ENCODE assay signal across 8 cellular contexts in genomic region chr16:2156025-2156848, GRCh38. TPM values are rescaled to one million over a fixed set of nuclear protein-coding genes. Genes with fewer than 3 reads are reported as not detected.
DNase-seq lines count a peak whose midpoint lies in the region; ATAC-seq, FAIRE-seq and TF ChIP-seq lines count a peak whose summit lies in the region.

No MANE protein-coding gene starts in this region.

- H3K4me3 ChIP-seq in GM12878 (peak overlapping the region; percentile 99), suprapubic skin (peak overlapping the region; percentile 72)

- H3K9me3 ChIP-seq in GM12878 (replicated peaks; ENCODE audit: control insufficient read depth, insufficient read depth, low read length) (no peaks in the 10 kb centered on the region), suprapubic skin (no peaks in the 10 kb centered on the region)

- in situ Hi-C loops in GM12878 (cut with MboI) = no loop called here

- H3K36me3 ChIP-seq in GM12878 (ENCODE audit: control insufficient read depth in 2 of 2, insufficient read depth in 2 of 2, low read length in 1 of 2) (peaks cover 0 to 20% of the 10 kb centered on the region in 2 experiments; a peak in 2 of 4 replicates), suprapubic skin (no peaks in the 10 kb centered on the region)

- BruUV-seq in GM12878 (replicated peaks; lab: Mats Ljungman, UMichigan) = no TSS peak

- H2AFZ ChIP-seq in GM12878 (ENCODE audit: control insufficient read depth, low read depth, low read length) = no peak overlapping the region

- no peaks in the 10 kb centered on the region for H3K27me3 ChIP-seq in GM12878 (replicated peaks in 1 of 2; ENCODE audit: control insufficient read depth in 2 of 2, insufficient read depth in 2 of 2, low read length in 1 of 2)
- H3K27me3 ChIP-seq in suprapubic skin = no peaks in the 10 kb centered on the region

- no peak for FAIRE-seq in GM12878 (lab: Jason Lieb, UNC)

- CTCF ChIA-PET in GM12878 (lab: Yijun Ruan, JAX) = interaction anchor here (0.9 to 2.4 kb wide), 5 partner anchors 15 to 750 kb away, joined by 3 to 24 read pairs (median 6); partner anchors contain the start of gene PKD1

- peaks cover 9% of the 10 kb centered on the region; the same call in 1 of the 2 replicates for H4K20me1 ChIP-seq in GM12878 (ENCODE audit: control insufficient read depth, insufficient read depth)

- no peak for TF ChIP-seq CTCF in GM12878 (IDR thresholded peaks at IDR 0.05 in 2 of 3, conservative IDR thresholded peaks at IDR 0.05 in 1 of 3; ENCODE audit: control insufficient read depth in 2 of 3, extremely low read depth in 1 of 3, insufficient read depth in 1 of 3, low read depth in 3 of 3, low read length in 3 of 3)
- TF ChIP-seq CTCF in suprapubic skin (IDR thresholded peaks at IDR 0.05) = no peak

- H3K9ac ChIP-seq in GM12878 (ENCODE audit: control insufficient read depth, insufficient read depth, low read length) = peak overlapping the region; percentile 87

- intact Hi-C loops in GM12878 (cut with micrococcal nuclease; ENCODE audit: unreplicated experiment) = loop anchor here (5.0 kb wide), 1 partner anchor 106 kb away; no protein-coding TSS in a partner anchor

- DNase-seq in ELF-1 (ENCODE audit: low read depth, low spot score) (peak; percentile 59), NAMALWA (ENCODE audit: low spot score) (peak; percentile 48), GM12878 (ENCODE audit: low read depth, low spot score) (no peak), left kidney (ENCODE audit: low read depth, low spot score) (peak; percentile 53), suprapubic skin (ENCODE audit: low spot score in 2 of 2) (no peak), midbrain (lab: John Stamatoyannopoulos, UW) (no peak), SW 1271 (lab: John Stamatoyannopoulos, UW) (no peak), Ammon's horn (ENCODE audit: low spot score) (no peak)

- H3K79me2 ChIP-seq in GM12878 (ENCODE audit: control insufficient read depth, insufficient read depth, low read length) = peaks cover 81% of the 10 kb centered on the region

- TF ChIP-seq RAD21 in GM12878 (IDR thresholded peaks at IDR 0.05; ENCODE audit: insufficient read depth, low read depth, low read length) = no peak

- POLR2A ChIA-PET in GM12878 (lab: Charles Lee) = interaction anchor here (0.5 to 2.4 kb wide), 16 partner anchors 9 to 376 kb away, joined by 3 to 16 read pairs (median 6); partner anchors contain the start of genes ATP6V0C, ECI1, NTHL1 and PGP

- WGBS in GM12878 (ENCODE audit: insufficient coverage, insufficient replicate concordance, low lambda C conversion rate, missing lambda C conversion rate) = 2% methylated on average over 31 of the region's 41 CpGs
- 9% methylated on average over 15 of the region's 41 CpGs for WGBS in suprapubic skin

- RAD21 ChIA-PET in GM12878 (lab: Charles Lee; ENCODE audit: unreplicated experiment) = interaction anchor here (0.8 to 2.3 kb wide), 10 partner anchors 16 to 274 kb away, joined by 3 to 14 read pairs (median 4); partner anchors contain the start of genes ECI1, MSRB1, NTHL1 and PGP

- TF ChIP-seq EP300 in GM12878 (IDR thresholded peaks at IDR 0.05; ENCODE audit: borderline replicate concordance in 1 of 2, control insufficient read depth in 1 of 2, low read depth in 2 of 2, low read length in 2 of 2) (no peak), suprapubic skin (IDR thresholded peaks at IDR 0.05) (no peak)

- H3K4me1 ChIP-seq in GM12878 (ENCODE audit: control insufficient read depth, insufficient read depth, low read length) = peaks cover 43% of the 10 kb centered on the region
- H3K4me1 ChIP-seq in suprapubic skin = peaks cover 86% of the 10 kb centered on the region

- H3K4me2 ChIP-seq in GM12878 (ENCODE audit: control insufficient read depth, insufficient read depth) = peak overlapping the region; percentile 89

- SMC1A ChIA-PET in GM12878 (lab: Charles Lee; ENCODE audit: uncharacterized antibody, unreplicated experiment) = interaction anchor here (0.7 to 1.8 kb wide), 6 partner anchors 10 to 374 kb away, joined by 3 to 6 read pairs (median 4); partner anchors contain the start of genes NUBP2, PKD1 and SPSB3

- no peak for ATAC-seq in GM12878

- no peak for TF ChIP-seq POLR2A in GM12878 (IDR thresholded peaks at IDR 0.05; ENCODE audit: low read depth, low read length)
- no peak for TF ChIP-seq POLR2A in suprapubic skin (IDR thresholded peaks at IDR 0.05)

- H3K27ac ChIP-seq in GM12878 (ENCODE audit: control insufficient read depth, insufficient read depth) (peak overlapping the region; percentile 66), suprapubic skin (peak overlapping the region; percentile 91)

RNA-seq across cellular contexts. Expression of gene TRAF7, which starts 0.7 kb away (rescaled TPM):
- 33.4 and 41.2 TPM in 2 replicates for total RNA-seq in GM12878 (2013; cell fraction: nucleolus; rRNA removed)
- total RNA-seq in GM12878 (2014; rRNA removed) (36.9 and 44.6 TPM in 2 replicates), GM12878 (2014; rRNA removed; fragmentation: Illumina TruSeq; extraction: Trizol) (23.2 and 26.3 TPM in 2 replicates), GM12878 (2021) (82.6 and 87.0 TPM in 2 replicates), suprapubic skin (10 to 100 TPM; 53.4 to 74.7 (median 66.5) TPM)
- polyA plus RNA-seq in GM12878 (2011; ENCODE audit: low read depth) = 11.8 TPM
- polyA plus RNA-seq in GM12878 (2011; rRNA removed) (23.5 and 46.7 TPM in 2 replicates), GM12878 (2014; fragmentation: Illumina TruSeq; extraction: Trizol) (16.8 and 19.4 TPM in 2 replicates), GM12878 (2014; fragmentation: Nextera tagmentation; extraction: Ambion mirVana) (1 to 10 TPM in 1 of 2 experiments, under 1 TPM in 1; 0.61 to 2.1 TPM), GM12878 (2014; rRNA removed) (44.4 and 50.3 TPM in 2 replicates), GM12878 (2016; fragmentation: Nextera tagmentation; extraction: Ambion mirVana) (10 to 100 TPM; 29.8 to 30.2 TPM)
- 48.3 and 60.3 TPM in 2 replicates for polyA plus RNA-seq in GM12878 (2011; cell fraction: cytosol; rRNA removed)
- 88.1 and 100 TPM in 2 replicates for polyA plus RNA-seq in GM12878 (2011; cell fraction: nucleus; rRNA removed)
- 45.3 and 53.5 TPM in 2 replicates for polyA plus RNA-seq in GM12878 (2012)
- polyA minus RNA-seq in GM12878 (2011; rRNA and poly(A)+ RNA removed) = 41.1 and 76.7 TPM in 2 replicates
- 32.6 and 44.1 TPM in 2 replicates for polyA minus RNA-seq in GM12878 (2011; cell fraction: cytosol; rRNA and poly(A)+ RNA removed)
- 15.0 and 24.1 TPM in 2 replicates for polyA minus RNA-seq in GM12878 (2011; cell fraction: nucleus; rRNA and poly(A)+ RNA removed)

RNA-seq across cellular contexts. Expression of gene RAB26, which starts 7.8 kb away (rescaled TPM):
- total RNA-seq in GM12878 (2013; cell fraction: nucleolus; rRNA removed) = not detected in 2 replicates
- total RNA-seq in GM12878 (2014; rRNA removed) (0.11 and 0.51 TPM in 2 replicates), GM12878 (2014; rRNA removed; fragmentation: Illumina TruSeq; extraction: Trizol) (not detected in 2 replicates), GM12878 (2021) (0.33 and 0.53 TPM in 2 replicates), suprapubic skin (1 to 10 TPM in 3 of 4 donors, under 1 TPM in 1; 0.64 to 3.0 (median 1.4) TPM)
- 1.4 TPM for polyA plus RNA-seq in GM12878 (2011; ENCODE audit: low read depth)
- polyA plus RNA-seq in GM12878 (2011; rRNA removed) (0.89 and 1.9 TPM in 2 replicates), GM12878 (2014; fragmentation: Illumina TruSeq; extraction: Trizol) (0.21 TPM in 1 of 2 replicates, not detected in the other), GM12878 (2014; fragmentation: Nextera tagmentation; extraction: Ambion mirVana) (under 1 TPM; 0.13 to 0.27 TPM), GM12878 (2014; rRNA removed) (0.13 and 0.43 TPM in 2 replicates), GM12878 (2016; fragmentation: Nextera tagmentation; extraction: Ambion mirVana) (1 to 10 TPM; 3.7 to 4.5 TPM)
- polyA plus RNA-seq in GM12878 (2011; cell fraction: cytosol; rRNA removed) = 1.6 and 2.5 TPM in 2 replicates
- 8.3 and 9.1 TPM in 2 replicates for polyA plus RNA-seq in GM12878 (2011; cell fraction: nucleus; rRNA removed)
- 2.8 and 2.9 TPM in 2 replicates for polyA plus RNA-seq in GM12878 (2012)
- polyA minus RNA-seq in GM12878 (2011; rRNA and poly(A)+ RNA removed) = 2.3 and 3.5 TPM in 2 replicates
- polyA minus RNA-seq in GM12878 (2011; cell fraction: cytosol; rRNA and poly(A)+ RNA removed) = not detected in 2 replicates
- polyA minus RNA-seq in GM12878 (2011; cell fraction: nucleus; rRNA and poly(A)+ RNA removed) = 0.57 and 1.1 TPM in 2 replicates

RNA-seq across cellular contexts. Expression of gene PKD1, which starts 20.5 kb away (rescaled TPM):
- 160 and 186 TPM in 2 replicates for total RNA-seq in GM12878 (2013; cell fraction: nucleolus; rRNA removed)
- total RNA-seq in GM12878 (2014; rRNA removed) (19.6 and 22.9 TPM in 2 replicates), GM12878 (2014; rRNA removed; fragmentation: Illumina TruSeq; extraction: Trizol) (6.9 and 7.5 TPM in 2 replicates), GM12878 (2021) (44.9 and 62.0 TPM in 2 replicates), suprapubic skin (100 to 1,000 TPM; 209 to 446 (median 293) TPM)
- 13.4 TPM for polyA plus RNA-seq in GM12878 (2011; ENCODE audit: low read depth)
- polyA plus RNA-seq in GM12878 (2011; rRNA removed) (3.7 and 9.0 TPM in 2 replicates), GM12878 (2014; fragmentation: Illumina TruSeq; extraction: Trizol) (0.36 and 3.9 TPM in 2 replicates), GM12878 (2014; fragmentation: Nextera tagmentation; extraction: Ambion mirVana) (under 1 TPM; 0.11 to 0.35 TPM), GM12878 (2014; rRNA removed) (48.2 and 49.7 TPM in 2 replicates), GM12878 (2016; fragmentation: Nextera tagmentation; extraction: Ambion mirVana) (1 to 10 TPM; 2.9 to 5.2 TPM)
- polyA plus RNA-seq in GM12878 (2011; cell fraction: cytosol; rRNA removed) = 16.3 and 29.0 TPM in 2 replicates
- polyA plus RNA-seq in GM12878 (2011; cell fraction: nucleus; rRNA removed) = 295 and 314 TPM in 2 replicates
- 34.8 and 47.6 TPM in 2 replicates for polyA plus RNA-seq in GM12878 (2012)
- 11.8 and 40.3 TPM in 2 replicates for polyA minus RNA-seq in GM12878 (2011; rRNA and poly(A)+ RNA removed)
- polyA minus RNA-seq in GM12878 (2011; cell fraction: cytosol; rRNA and poly(A)+ RNA removed) = 17.5 and 22.7 TPM in 2 replicates
- polyA minus RNA-seq in GM12878 (2011; cell fraction: nucleus; rRNA and poly(A)+ RNA removed) = 50.4 and 84.4 TPM in 2 replicates

RNA-seq across cellular contexts. Expression of gene CASKIN1, which starts 40.2 kb away (rescaled TPM):
- 1.4 and 1.8 TPM in 2 replicates for total RNA-seq in GM12878 (2013; cell fraction: nucleolus; rRNA removed)
- total RNA-seq in GM12878 (2014; rRNA removed) = 0.05 and 0.11 TPM in 2 replicates
- not detected in 2 replicates for total RNA-seq in GM12878 (2014; rRNA removed; fragmentation: Illumina TruSeq; extraction: Trizol)
- total RNA-seq in GM12878 (2021) = 0.33 and 0.53 TPM in 2 replicates
- polyA plus RNA-seq in GM12878 (2011; ENCODE audit: low read depth) = 0.09 TPM
- polyA plus RNA-seq in GM12878 (2011; rRNA removed) = 0.03 TPM in 2 replicates
- polyA plus RNA-seq in GM12878 (2011; cell fraction: cytosol; rRNA removed) = 0.04 and 0.05 TPM in 2 replicates
- polyA plus RNA-seq in GM12878 (2011; cell fraction: nucleus; rRNA removed) = 0.91 and 1.1 TPM in 2 replicates
- 0.37 and 0.49 TPM in 2 replicates for polyA plus RNA-seq in GM12878 (2012)
- polyA plus RNA-seq in GM12878 (2014; fragmentation: Illumina TruSeq; extraction: Trizol) = not detected in 2 replicates
- under 1 TPM in 1 of 2 experiments, not detected in 1; 0.08 TPM for polyA plus RNA-seq in GM12878 (2014; fragmentation: Nextera tagmentation; extraction: Ambion mirVana)
- 0.15 and 0.32 TPM in 2 replicates for polyA plus RNA-seq in GM12878 (2014; rRNA removed)
- not detected for polyA plus RNA-seq in GM12878 (2016; fragmentation: Nextera tagmentation; extraction: Ambion mirVana)
- not detected in 2 replicates for polyA minus RNA-seq in GM12878 (2011; rRNA and poly(A)+ RNA removed)
- not detected in 2 replicates for polyA minus RNA-seq in GM12878 (2011; cell fraction: cytosol; rRNA and poly(A)+ RNA removed)
- polyA minus RNA-seq in GM12878 (2011; cell fraction: nucleus; rRNA and poly(A)+ RNA removed) = not detected in 2 replicates
- 1 to 10 TPM in 1 of 4 donors, under 1 TPM in 3; 0.49 to 1.5 (median 0.78) TPM for total RNA-seq in suprapubic skin

RNA-seq across cellular contexts. Expression of gene MLST8, which starts 49.0 kb away (rescaled TPM):
- 15.8 and 21.1 TPM in 2 replicates for total RNA-seq in GM12878 (2013; cell fraction: nucleolus; rRNA removed)
- 72.0 and 80.9 TPM in 2 replicates for total RNA-seq in GM12878 (2014; rRNA removed)
- 9.8 and 11.0 TPM in 2 replicates for total RNA-seq in GM12878 (2014; rRNA removed; fragmentation: Illumina TruSeq; extraction: Trizol)
- 73.7 and 75.4 TPM in 2 replicates for total RNA-seq in GM12878 (2021)
- polyA plus RNA-seq in GM12878 (2011; ENCODE audit: low read depth) = 18.7 TPM
- polyA plus RNA-seq in GM12878 (2011; rRNA removed) = 22.4 and 53.0 TPM in 2 replicates
- 86.9 and 147 TPM in 2 replicates for polyA plus RNA-seq in GM12878 (2011; cell fraction: cytosol; rRNA removed)
- polyA plus RNA-seq in GM12878 (2011; cell fraction: nucleus; rRNA removed) = 223 and 241 TPM in 2 replicates
- 50.5 and 56.3 TPM in 2 replicates for polyA plus RNA-seq in GM12878 (2012)
- 5.7 and 29.1 TPM in 2 replicates for polyA plus RNA-seq in GM12878 (2014; fragmentation: Illumina TruSeq; extraction: Trizol)
- polyA plus RNA-seq in GM12878 (2014; fragmentation: Nextera tagmentation; extraction: Ambion mirVana) = 1 to 10 TPM; 1.0 to 6.3 TPM
- polyA plus RNA-seq in GM12878 (2014; rRNA removed) = 114 and 124 TPM in 2 replicates
- 100 to 1,000 TPM; 111 to 114 TPM for polyA plus RNA-seq in GM12878 (2016; fragmentation: Nextera tagmentation; extraction: Ambion mirVana)
- 38.3 and 68.1 TPM in 2 replicates for polyA minus RNA-seq in GM12878 (2011; rRNA and poly(A)+ RNA removed)
- 23.7 and 33.5 TPM in 2 replicates for polyA minus RNA-seq in GM12878 (2011; cell fraction: cytosol; rRNA and poly(A)+ RNA removed)
- 71.9 and 106 TPM in 2 replicates for polyA minus RNA-seq in GM12878 (2011; cell fraction: nucleus; rRNA and poly(A)+ RNA removed)
- total RNA-seq in suprapubic skin = 10 to 100 TPM; 52.3 to 69.5 (median 55.1) TPM

Comparison
In these comparisons a context has a peak if more than half of its experiments do, and no peak if none do; other contexts are left out.
1. DNase-seq: peak in ELF-1 (single experiment), NAMALWA (single experiment) and left kidney (single experiment); none in GM12878 (single experiment), suprapubic skin (0 of 2), midbrain (single experiment), SW 1271 (0 of 2) and Ammon's horn (single experiment).